In the genomic region with DNA sequence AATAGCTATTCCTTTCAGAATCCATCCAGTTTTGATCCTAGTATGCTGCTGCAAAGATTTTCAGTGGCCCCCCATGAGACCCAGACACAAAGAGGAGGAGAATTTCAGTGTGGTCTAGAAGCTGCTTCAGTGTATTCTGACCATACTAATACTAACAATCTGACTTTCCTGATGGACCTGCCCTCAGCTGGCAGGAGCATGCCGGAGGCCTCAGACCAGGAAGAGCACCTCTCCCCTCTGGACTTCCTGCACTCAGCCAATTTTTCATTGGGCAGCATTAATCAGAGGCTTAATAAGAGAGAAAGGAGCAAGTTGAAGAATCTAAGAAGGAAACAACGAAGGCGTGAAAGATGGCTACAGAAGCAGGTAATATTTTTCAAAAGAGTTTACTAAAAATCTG, we compare ENCODE assay signal across 1 cellular context.
TF ChIP-seq lines count a peak whose summit lies in the region.

No MANE protein-coding gene starts in this region.

TF ChIP-seq in GM12878, 131 proteins besides CTCF, POLR2A, EP300 and RAD21 (continued from another document):
- TF ChIP-seq, protein P1, sequence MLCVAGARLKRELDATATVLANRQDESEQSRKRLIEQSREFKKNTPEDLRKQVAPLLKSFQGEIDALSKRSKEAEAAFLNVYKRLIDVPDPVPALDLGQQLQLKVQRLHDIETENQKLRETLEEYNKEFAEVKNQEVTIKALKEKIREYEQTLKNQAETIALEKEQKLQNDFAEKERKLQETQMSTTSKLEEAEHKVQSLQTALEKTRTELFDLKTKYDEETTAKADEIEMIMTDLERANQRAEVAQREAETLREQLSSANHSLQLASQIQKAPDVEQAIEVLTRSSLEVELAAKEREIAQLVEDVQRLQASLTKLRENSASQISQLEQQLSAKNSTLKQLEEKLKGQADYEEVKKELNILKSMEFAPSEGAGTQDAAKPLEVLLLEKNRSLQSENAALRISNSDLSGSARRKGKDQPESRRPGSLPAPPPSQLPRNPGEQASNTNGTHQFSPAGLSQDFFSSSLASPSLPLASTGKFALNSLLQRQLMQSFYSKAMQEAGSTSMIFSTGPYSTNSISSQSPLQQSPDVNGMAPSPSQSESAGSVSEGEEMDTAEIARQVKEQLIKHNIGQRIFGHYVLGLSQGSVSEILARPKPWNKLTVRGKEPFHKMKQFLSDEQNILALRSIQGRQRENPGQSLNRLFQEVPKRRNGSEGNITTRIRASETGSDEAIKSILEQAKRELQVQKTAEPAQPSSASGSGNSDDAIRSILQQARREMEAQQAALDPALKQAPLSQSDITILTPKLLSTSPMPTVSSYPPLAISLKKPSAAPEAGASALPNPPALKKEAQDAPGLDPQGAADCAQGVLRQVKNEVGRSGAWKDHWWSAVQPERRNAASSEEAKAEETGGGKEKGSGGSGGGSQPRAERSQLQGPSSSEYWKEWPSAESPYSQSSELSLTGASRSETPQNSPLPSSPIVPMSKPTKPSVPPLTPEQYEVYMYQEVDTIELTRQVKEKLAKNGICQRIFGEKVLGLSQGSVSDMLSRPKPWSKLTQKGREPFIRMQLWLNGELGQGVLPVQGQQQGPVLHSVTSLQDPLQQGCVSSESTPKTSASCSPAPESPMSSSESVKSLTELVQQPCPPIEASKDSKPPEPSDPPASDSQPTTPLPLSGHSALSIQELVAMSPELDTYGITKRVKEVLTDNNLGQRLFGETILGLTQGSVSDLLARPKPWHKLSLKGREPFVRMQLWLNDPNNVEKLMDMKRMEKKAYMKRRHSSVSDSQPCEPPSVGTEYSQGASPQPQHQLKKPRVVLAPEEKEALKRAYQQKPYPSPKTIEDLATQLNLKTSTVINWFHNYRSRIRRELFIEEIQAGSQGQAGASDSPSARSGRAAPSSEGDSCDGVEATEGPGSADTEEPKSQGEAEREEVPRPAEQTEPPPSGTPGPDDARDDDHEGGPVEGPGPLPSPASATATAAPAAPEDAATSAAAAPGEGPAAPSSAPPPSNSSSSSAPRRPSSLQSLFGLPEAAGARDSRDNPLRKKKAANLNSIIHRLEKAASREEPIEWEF (IDR thresholded peaks at IDR 0.05; ENCODE audit: insufficient replicate concordance, low read depth, low read length) = no peak
- TF ChIP-seq, protein P2, sequence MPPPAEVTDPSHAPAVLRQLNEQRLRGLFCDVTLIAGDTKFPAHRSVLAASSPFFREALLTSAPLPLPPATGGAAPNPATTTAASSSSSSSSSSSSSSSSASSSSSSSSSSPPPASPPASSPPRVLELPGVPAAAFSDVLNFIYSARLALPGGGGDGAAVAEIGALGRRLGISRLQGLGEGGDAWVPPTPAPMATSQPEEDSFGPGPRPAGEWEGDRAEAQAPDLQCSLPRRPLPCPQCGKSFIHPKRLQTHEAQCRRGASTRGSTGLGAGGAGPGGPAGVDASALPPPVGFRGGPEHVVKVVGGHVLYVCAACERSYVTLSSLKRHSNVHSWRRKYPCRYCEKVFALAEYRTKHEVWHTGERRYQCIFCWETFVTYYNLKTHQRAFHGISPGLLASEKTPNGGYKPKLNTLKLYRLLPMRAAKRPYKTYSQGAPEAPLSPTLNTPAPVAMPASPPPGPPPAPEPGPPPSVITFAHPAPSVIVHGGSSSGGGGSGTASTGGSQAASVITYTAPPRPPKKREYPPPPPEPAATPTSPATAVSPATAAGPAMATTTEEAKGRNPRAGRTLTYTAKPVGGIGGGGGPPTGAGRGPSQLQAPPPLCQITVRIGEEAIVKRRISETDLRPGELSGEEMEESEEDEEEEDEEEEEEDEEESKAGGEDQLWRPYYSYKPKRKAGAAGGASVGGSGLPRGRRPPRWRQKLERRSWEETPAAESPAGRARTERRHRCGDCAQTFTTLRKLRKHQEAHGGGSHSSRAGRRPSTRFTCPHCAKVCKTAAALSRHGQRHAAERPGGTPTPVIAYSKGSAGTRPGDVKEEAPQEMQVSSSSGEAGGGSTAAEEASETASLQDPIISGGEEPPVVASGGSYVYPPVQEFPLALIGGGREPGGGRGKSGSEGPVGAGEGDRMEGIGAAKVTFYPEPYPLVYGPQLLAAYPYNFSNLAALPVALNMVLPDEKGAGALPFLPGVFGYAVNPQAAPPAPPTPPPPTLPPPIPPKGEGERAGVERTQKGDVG (CRISPR knock-in tag; IDR thresholded peaks at IDR 0.05) = no peak
- TF ChIP-seq, protein P3, sequence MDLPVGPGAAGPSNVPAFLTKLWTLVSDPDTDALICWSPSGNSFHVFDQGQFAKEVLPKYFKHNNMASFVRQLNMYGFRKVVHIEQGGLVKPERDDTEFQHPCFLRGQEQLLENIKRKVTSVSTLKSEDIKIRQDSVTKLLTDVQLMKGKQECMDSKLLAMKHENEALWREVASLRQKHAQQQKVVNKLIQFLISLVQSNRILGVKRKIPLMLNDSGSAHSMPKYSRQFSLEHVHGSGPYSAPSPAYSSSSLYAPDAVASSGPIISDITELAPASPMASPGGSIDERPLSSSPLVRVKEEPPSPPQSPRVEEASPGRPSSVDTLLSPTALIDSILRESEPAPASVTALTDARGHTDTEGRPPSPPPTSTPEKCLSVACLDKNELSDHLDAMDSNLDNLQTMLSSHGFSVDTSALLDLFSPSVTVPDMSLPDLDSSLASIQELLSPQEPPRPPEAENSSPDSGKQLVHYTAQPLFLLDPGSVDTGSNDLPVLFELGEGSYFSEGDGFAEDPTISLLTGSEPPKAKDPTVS (IDR thresholded peaks at IDR 0.05; ENCODE audit: low read depth, low read length) = no peak
- TF ChIP-seq ZNF274 (IDR thresholded peaks at IDR 0.05; ENCODE audit: insufficient read depth, insufficient read length) (no peak), HDGF (IDR thresholded peaks at IDR 0.05) (no peak), ZNF207 (IDR thresholded peaks at IDR 0.05; ENCODE audit: borderline replicate concordance) (no peak), SIX5 (IDR thresholded peaks at IDR 0.05; ENCODE audit: low read depth, low read length, severe bottlenecking) (no peak), YY1 (IDR thresholded peaks at IDR 0.05; ENCODE audit: low read depth, low read length) (no peak), FOS (IDR thresholded peaks at IDR 0.05; ENCODE audit: borderline replicate concordance, extremely low read depth, insufficient read length) (no peak), GATAD2B (conservative IDR thresholded peaks at IDR 0.05; ENCODE audit: low read depth) (no peak), RAD51 (IDR thresholded peaks at IDR 0.05) (no peak), ZBED1 (IDR thresholded peaks at IDR 0.05; ENCODE audit: borderline replicate concordance) (no peak), STAT3 (IDR thresholded peaks at IDR 0.05; ENCODE audit: low read depth, low read length) (no peak), KDM1A (IDR thresholded peaks at IDR 0.05; ENCODE audit: borderline replicate concordance) (no peak), GABPA (IDR thresholded peaks at IDR 0.05; ENCODE audit: low read depth) (no peak)
- TF ChIP-seq, protein P4, sequence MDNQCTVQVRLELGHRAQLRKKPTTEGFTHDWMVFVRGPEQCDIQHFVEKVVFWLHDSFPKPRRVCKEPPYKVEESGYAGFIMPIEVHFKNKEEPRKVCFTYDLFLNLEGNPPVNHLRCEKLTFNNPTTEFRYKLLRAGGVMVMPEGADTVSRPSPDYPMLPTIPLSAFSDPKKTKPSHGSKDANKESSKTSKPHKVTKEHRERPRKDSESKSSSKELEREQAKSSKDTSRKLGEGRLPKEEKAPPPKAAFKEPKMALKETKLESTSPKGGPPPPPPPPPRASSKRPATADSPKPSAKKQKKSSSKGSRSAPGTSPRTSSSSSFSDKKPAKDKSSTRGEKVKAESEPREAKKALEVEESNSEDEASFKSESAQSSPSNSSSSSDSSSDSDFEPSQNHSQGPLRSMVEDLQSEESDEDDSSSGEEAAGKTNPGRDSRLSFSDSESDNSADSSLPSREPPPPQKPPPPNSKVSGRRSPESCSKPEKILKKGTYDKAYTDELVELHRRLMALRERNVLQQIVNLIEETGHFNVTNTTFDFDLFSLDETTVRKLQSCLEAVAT (IDR thresholded peaks at IDR 0.05) = no peak
- TF ChIP-seq, protein P5, sequence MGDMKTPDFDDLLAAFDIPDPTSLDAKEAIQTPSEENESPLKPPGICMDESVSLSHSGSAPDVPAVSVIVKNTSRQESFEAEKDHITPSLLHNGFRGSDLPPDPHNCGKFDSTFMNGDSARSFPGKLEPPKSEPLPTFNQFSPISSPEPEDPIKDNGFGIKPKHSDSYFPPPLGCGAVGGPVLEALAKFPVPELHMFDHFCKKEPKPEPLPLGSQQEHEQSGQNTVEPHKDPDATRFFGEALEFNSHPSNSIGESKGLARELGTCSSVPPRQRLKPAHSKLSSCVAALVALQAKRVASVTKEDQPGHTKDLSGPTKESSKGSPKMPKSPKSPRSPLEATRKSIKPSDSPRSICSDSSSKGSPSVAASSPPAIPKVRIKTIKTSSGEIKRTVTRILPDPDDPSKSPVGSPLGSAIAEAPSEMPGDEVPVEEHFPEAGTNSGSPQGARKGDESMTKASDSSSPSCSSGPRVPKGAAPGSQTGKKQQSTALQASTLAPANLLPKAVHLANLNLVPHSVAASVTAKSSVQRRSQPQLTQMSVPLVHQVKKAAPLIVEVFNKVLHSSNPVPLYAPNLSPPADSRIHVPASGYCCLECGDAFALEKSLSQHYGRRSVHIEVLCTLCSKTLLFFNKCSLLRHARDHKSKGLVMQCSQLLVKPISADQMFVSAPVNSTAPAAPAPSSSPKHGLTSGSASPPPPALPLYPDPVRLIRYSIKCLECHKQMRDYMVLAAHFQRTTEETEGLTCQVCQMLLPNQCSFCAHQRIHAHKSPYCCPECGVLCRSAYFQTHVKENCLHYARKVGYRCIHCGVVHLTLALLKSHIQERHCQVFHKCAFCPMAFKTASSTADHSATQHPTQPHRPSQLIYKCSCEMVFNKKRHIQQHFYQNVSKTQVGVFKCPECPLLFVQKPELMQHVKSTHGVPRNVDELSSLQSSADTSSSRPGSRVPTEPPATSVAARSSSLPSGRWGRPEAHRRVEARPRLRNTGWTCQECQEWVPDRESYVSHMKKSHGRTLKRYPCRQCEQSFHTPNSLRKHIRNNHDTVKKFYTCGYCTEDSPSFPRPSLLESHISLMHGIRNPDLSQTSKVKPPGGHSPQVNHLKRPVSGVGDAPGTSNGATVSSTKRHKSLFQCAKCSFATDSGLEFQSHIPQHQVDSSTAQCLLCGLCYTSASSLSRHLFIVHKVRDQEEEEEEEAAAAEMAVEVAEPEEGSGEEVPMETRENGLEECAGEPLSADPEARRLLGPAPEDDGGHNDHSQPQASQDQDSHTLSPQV (IDR thresholded peaks at IDR 0.05) = no peak
- TF ChIP-seq, protein P6, sequence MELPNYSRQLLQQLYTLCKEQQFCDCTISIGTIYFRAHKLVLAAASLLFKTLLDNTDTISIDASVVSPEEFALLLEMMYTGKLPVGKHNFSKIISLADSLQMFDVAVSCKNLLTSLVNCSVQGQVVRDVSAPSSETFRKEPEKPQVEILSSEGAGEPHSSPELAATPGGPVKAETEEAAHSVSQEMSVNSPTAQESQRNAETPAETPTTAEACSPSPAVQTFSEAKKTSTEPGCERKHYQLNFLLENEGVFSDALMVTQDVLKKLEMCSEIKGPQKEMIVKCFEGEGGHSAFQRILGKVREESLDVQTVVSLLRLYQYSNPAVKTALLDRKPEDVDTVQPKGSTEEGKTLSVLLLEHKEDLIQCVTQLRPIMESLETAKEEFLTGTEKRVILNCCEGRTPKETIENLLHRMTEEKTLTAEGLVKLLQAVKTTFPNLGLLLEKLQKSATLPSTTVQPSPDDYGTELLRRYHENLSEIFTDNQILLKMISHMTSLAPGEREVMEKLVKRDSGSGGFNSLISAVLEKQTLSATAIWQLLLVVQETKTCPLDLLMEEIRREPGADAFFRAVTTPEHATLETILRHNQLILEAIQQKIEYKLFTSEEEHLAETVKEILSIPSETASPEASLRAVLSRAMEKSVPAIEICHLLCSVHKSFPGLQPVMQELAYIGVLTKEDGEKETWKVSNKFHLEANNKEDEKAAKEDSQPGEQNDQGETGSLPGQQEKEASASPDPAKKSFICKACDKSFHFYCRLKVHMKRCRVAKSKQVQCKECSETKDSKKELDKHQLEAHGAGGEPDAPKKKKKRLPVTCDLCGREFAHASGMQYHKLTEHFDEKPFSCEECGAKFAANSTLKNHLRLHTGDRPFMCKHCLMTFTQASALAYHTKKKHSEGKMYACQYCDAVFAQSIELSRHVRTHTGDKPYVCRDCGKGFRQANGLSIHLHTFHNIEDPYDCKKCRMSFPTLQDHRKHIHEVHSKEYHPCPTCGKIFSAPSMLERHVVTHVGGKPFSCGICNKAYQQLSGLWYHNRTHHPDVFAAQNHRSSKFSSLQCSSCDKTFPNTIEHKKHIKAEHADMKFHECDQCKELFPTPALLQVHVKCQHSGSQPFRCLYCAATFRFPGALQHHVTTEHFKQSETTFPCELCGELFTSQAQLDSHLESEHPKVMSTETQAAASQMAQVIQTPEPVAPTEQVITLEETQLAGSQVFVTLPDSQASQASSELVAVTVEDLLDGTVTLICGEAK (IDR thresholded peaks at IDR 0.05; ENCODE audit: borderline replicate concordance) = no peak
- TF ChIP-seq, protein P7, sequence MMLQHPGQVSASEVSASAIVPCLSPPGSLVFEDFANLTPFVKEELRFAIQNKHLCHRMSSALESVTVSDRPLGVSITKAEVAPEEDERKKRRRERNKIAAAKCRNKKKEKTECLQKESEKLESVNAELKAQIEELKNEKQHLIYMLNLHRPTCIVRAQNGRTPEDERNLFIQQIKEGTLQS (IDR thresholded peaks at IDR 0.05; ENCODE audit: borderline replicate concordance, extremely low read depth, low read depth, low read length) = no peak
